In the genomic region with DNA sequence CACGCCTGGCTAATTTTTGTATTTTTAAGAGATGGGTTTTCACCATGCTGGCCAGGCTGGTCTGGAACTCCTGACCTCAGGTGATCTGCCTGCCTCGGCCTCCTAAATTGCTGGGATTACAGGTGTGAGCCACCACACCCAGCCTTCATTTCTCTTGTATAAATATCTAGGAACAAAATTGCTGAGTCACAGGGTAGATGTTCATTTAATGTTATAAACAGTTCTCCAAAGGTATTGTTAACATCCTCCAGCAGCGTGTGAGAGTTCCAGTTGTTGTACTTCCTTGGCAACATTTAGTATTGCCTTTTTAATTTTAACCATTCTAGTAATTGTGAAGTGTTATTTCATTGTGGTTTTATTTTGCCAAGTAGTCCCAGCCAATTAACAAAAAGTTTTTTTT, we compare ENCODE assay signal across 30 cellular contexts.
"Had no signal": no experiment of that assay in that cellular context is flagged by ENCODE, and none has a peak within 500 bp of the region (broad histone marks: within the 10 kb centered on the region; RNA-seq: fewer than 3 reads in every experiment).

No MANE protein-coding gene starts in this region.

- FAIRE-seq: islet of Langerhans, kidney, pancreas had no signal

- H3K27me3 ChIP-seq: pancreas, testis, thyroid gland, upper lobe of left lung, vagina had no signal

- H3K36me3 Mint-ChIP-seq: immature natural killer cell; stimulated activated naive B cell treated with anti-CD40 and anti-IgM and Interleukin-4, amounts not matched to agents 10 μg/mL and 1 μg/mL and 100 μg/mL, for 72 hours had no signal

- DNase-seq: hypothalamus; immature natural killer cell; kidney; left colon; left lung; lower lobe of right lung; mammary epithelial cell; mesenchymal stem cell; naive thymus-derived CD8-positive, alpha-beta T cell; nucleus accumbens; pancreas; posterior cingulate gyrus; psoas muscle; stimulated activated CD4-positive, alpha-beta T cell treated with anti-CD3 and anti-CD28 coated beads, Interleukin-12 subunit alpha, Interleukin-12 subunit beta, amount 100 ng/mL, for 4 hours; stimulated activated CD4-positive, alpha-beta T cell treated with anti-CD3 and anti-CD28 coated beads, Interleukin-15, amount 100 ng/mL, for 24 hours; stimulated activated CD4-positive, alpha-beta T cell treated with anti-CD3 and anti-CD28 coated beads, Interleukin-2, amount 100 ng/mL, for 24 hours; stimulated activated CD4-positive, alpha-beta T cell treated with anti-CD3 and anti-CD28 coated beads, Interleukin-4, amount 100 ng/mL, for 1 hour; stimulated activated naive B cell treated with anti-CD40 and anti-IgM and Interleukin-4, amounts not matched to agents 10 μg/mL and 1 μg/mL and 100 μg/mL, for 72 hours; stimulated activated naive CD8-positive, alpha-beta T cell treated with anti-CD3 and anti-CD28 coated beads, Interleukin-15, Interleukin-2, amounts not matched to agents 100 U/mL and 50 U/mL, for 24 hours; stomach; testis; thyroid gland; transverse colon; upper lobe of left lung had no signal

- H3K4me3 ChIP-seq: left lung, lower lobe of right lung, pancreas, psoas muscle, skin epidermis, stomach, testis, thyroid gland, transverse colon, upper lobe of left lung, vagina had no signal

- H3K4me3 Mint-ChIP-seq: immature natural killer cell; naive thymus-derived CD8-positive, alpha-beta T cell; nephron; neural crest cell; stimulated activated naive B cell treated with anti-CD40 and anti-IgM and Interleukin-4, amounts not matched to agents 10 μg/mL and 1 μg/mL and 100 μg/mL, for 72 hours had no signal

- H3K27ac ChIP-seq: left lung, lower lobe of right lung, pancreas, psoas muscle, skin epidermis, stomach, testis, thyroid gland, transverse colon, upper lobe of left lung, vagina had no signal

- H3K27ac Mint-ChIP-seq: immature natural killer cell; naive thymus-derived CD8-positive, alpha-beta T cell; nephron; stimulated activated naive B cell treated with anti-CD40 and anti-IgM and Interleukin-4, amounts not matched to agents 10 μg/mL and 1 μg/mL and 100 μg/mL, for 72 hours had no signal

- H3K4me1 ChIP-seq: left lung, lower lobe of right lung, pancreas, psoas muscle, stomach, testis, thyroid gland, transverse colon, upper lobe of left lung, vagina had no signal

- H3K9me3 Mint-ChIP-seq: immature natural killer cell had no signal

- H3K4me1 Mint-ChIP-seq: immature natural killer cell; naive thymus-derived CD8-positive, alpha-beta T cell; neural crest cell; stimulated activated naive B cell treated with anti-CD40 and anti-IgM and Interleukin-4, amounts not matched to agents 10 μg/mL and 1 μg/mL and 100 μg/mL, for 72 hours had no signal

- H3K36me3 ChIP-seq: left lung, lower lobe of right lung, pancreas, stomach, thyroid gland, transverse colon, upper lobe of left lung, vagina had no signal

- ATAC-seq: left colon; left lung; lower lobe of right lung; naive thymus-derived CD8-positive, alpha-beta T cell; pancreas; psoas muscle; sciatic nerve; stimulated activated naive B cell treated with anti-CD40 and anti-IgM and Interleukin-4, amounts not matched to agents 10 μg/mL and 1 μg/mL and 100 μg/mL, for 72 hours; stimulated activated naive CD8-positive, alpha-beta T cell treated with anti-CD3 and anti-CD28 coated beads, Interleukin-15, Interleukin-2, amounts not matched to agents 100 U/mL and 50 U/mL, for 24 hours had no signal

- H3K9me3 ChIP-seq: pancreas, psoas muscle, testis, thyroid gland, vagina had no signal
